1 cellular context compared by ENCODE assay signal in the genomic region with DNA sequence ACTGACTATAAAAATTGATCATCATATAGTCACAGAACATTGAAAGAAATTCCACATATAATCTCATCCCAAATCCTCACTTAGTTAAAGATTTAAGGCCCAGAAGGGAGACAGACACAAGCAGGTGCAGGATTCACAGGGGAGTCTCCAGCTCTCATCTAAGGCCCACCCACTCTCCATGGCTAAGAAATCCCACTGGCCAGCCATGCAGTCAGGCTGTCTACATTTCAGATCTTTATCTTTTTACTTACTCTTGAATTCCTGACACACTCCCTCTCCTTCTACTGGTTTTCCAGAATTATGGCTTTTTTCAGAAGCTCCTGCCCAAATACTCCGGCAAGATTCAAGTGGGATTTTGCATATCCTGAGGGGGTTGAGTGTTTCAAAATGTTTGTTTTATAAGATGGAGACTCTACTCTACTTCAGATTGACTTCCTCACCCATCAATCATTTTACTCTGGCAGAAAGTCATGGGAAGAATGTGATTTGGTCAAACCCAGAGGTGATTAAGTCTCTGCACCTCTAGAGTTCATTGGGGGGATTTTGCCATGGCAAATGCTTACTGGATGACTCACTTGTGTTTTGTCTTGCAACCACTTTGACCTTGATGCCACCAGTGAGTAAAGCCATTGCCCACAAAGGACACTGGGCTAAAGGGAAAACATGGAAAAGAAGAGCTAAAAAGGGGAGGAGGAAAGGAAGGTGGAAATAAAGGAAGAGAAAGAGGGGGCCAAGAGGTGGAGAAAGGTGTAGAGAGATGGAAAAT.
TF ChIP-seq lines count a peak whose summit lies in the region.

No MANE protein-coding gene starts in this region.

TF ChIP-seq in WTC11, 78 proteins besides CTCF, POLR2A, EP300 and RAD21 (continued from another document):
- TF ChIP-seq TCF7 (CRISPR knock-in tag; IDR thresholded peaks at IDR 0.05; ENCODE audit: low read depth) (no peak), ZSCAN18 (CRISPR knock-in tag; IDR thresholded peaks at IDR 0.05) (no peak)
- TF ChIP-seq, protein P1, sequence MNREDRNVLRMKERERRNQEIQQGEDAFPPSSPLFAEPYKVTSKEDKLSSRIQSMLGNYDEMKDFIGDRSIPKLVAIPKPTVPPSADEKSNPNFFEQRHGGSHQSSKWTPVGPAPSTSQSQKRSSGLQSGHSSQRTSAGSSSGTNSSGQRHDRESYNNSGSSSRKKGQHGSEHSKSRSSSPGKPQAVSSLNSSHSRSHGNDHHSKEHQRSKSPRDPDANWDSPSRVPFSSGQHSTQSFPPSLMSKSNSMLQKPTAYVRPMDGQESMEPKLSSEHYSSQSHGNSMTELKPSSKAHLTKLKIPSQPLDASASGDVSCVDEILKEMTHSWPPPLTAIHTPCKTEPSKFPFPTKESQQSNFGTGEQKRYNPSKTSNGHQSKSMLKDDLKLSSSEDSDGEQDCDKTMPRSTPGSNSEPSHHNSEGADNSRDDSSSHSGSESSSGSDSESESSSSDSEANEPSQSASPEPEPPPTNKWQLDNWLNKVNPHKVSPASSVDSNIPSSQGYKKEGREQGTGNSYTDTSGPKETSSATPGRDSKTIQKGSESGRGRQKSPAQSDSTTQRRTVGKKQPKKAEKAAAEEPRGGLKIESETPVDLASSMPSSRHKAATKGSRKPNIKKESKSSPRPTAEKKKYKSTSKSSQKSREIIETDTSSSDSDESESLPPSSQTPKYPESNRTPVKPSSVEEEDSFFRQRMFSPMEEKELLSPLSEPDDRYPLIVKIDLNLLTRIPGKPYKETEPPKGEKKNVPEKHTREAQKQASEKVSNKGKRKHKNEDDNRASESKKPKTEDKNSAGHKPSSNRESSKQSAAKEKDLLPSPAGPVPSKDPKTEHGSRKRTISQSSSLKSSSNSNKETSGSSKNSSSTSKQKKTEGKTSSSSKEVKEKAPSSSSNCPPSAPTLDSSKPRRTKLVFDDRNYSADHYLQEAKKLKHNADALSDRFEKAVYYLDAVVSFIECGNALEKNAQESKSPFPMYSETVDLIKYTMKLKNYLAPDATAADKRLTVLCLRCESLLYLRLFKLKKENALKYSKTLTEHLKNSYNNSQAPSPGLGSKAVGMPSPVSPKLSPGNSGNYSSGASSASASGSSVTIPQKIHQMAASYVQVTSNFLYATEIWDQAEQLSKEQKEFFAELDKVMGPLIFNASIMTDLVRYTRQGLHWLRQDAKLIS (CRISPR knock-in tag; IDR thresholded peaks at IDR 0.05; ENCODE audit: borderline replicate concordance) = no peak
- TF ChIP-seq, protein P2, sequence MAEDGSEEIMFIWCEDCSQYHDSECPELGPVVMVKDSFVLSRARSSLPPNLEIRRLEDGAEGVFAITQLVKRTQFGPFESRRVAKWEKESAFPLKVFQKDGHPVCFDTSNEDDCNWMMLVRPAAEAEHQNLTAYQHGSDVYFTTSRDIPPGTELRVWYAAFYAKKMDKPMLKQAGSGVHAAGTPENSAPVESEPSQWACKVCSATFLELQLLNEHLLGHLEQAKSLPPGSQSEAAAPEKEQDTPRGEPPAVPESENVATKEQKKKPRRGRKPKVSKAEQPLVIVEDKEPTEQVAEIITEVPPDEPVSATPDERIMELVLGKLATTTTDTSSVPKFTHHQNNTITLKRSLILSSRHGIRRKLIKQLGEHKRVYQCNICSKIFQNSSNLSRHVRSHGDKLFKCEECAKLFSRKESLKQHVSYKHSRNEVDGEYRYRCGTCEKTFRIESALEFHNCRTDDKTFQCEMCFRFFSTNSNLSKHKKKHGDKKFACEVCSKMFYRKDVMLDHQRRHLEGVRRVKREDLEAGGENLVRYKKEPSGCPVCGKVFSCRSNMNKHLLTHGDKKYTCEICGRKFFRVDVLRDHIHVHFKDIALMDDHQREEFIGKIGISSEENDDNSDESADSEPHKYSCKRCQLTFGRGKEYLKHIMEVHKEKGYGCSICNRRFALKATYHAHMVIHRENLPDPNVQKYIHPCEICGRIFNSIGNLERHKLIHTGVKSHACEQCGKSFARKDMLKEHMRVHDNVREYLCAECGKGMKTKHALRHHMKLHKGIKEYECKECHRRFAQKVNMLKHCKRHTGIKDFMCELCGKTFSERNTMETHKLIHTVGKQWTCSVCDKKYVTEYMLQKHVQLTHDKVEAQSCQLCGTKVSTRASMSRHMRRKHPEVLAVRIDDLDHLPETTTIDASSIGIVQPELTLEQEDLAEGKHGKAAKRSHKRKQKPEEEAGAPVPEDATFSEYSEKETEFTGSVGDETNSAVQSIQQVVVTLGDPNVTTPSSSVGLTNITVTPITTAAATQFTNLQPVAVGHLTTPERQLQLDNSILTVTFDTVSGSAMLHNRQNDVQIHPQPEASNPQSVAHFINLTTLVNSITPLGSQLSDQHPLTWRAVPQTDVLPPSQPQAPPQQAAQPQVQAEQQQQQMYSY (CRISPR knock-in tag; IDR thresholded peaks at IDR 0.05) = peak; percentile 67
